In genomic region chr2:108560241-108560811, GRCh38 we compare ENCODE assay signal across 26 cellular contexts. TPM values are rescaled to one million over a fixed set of nuclear protein-coding genes. Genes with fewer than 3 reads are reported as not detected.
DNase-seq lines count a peak whose midpoint lies in the region; ATAC-seq and TF ChIP-seq lines count a peak whose summit lies in the region.
"Had no signal": no experiment of that assay in that cellular context is flagged by ENCODE, and none has a peak within 500 bp of the region (broad histone marks: within the 10 kb centered on the region; RNA-seq: fewer than 3 reads in every experiment).

No MANE protein-coding gene starts in this region.

- peak; percentile 4 for ATAC-seq in left ventricle myocardium superior
- ATAC-seq in HG03045 (IDR thresholded peaks at IDR 0.05; ENCODE audit: unreplicated experiment) = no peak
- ATAC-seq: effector memory CD8-positive, alpha-beta T cell; naive thymus-derived CD8-positive, alpha-beta T cell; SK-N-SH treated with all-trans-retinoic acid at 6 μM for 48 hours had no signal

- no peaks in the 10 kb centered on the region for H3K36me3 ChIP-seq in neural progenitor cell
- H3K36me3 ChIP-seq: HAP-1, heart right ventricle, prostate gland had no signal

- H3K27me3 ChIP-seq in neural progenitor cell = no peaks in the 10 kb centered on the region
- H3K27me3 ChIP-seq: heart right ventricle, testis had no signal

- H3K4me1 Mint-ChIP-seq in neural progenitor cell = peaks cover 12% of the 10 kb centered on the region

- H3K27ac Mint-ChIP-seq in neural progenitor cell = peak overlapping the region; percentile 27
- H3K27ac Mint-ChIP-seq: effector memory CD8-positive, alpha-beta T cell; naive thymus-derived CD8-positive, alpha-beta T cell had no signal

- H3K27me3 Mint-ChIP-seq in neural progenitor cell (ENCODE audit: insufficient read depth, low read depth) = peaks cover 2% of the 10 kb centered on the region
- H3K27me3 Mint-ChIP-seq: effector memory CD8-positive, alpha-beta T cell; naive thymus-derived CD8-positive, alpha-beta T cell had no signal

- DNase-seq in ELF-1 (ENCODE audit: low read depth, low spot score) (peak; percentile 31), left ventricle myocardium superior (no peak), neural progenitor cell (ENCODE audit: low spot score) (peak; percentile 39), SIG-M5 (lab: John Stamatoyannopoulos, UW) (no peak)
- DNase-seq in stimulated activated naive CD4-positive, alpha-beta T cell (lab: John Stamatoyannopoulos, UW) = no peak
- DNase-seq in stimulated activated naive CD4-positive, alpha-beta T cell treated with Interleukin-2 at 50 U/mL for 16 hours (lab: John Stamatoyannopoulos, UW) = no peak
- DNase-seq: ACHN; activated CD4-positive, alpha-beta T cell treated with anti-CD3 and anti-CD28 coated beads for 4 hours; activated effector memory CD4-positive, alpha-beta T cell treated with Interleukin-2 at 50 U/mL for 16 hours; effector memory CD8-positive, alpha-beta T cell; GDM1; heart right ventricle; KG1; MV-4-11; naive thymus-derived CD8-positive, alpha-beta T cell; NCI-H187 treated with DMSO at 0.1 percent for 48 hours; NCI-H2227 treated with DMSO at 0.1 percent for 48 hours; stimulated activated CD8-positive, alpha-beta memory T cell treated with anti-CD3 and anti-CD28 coated beads, Interleukin-4, amount 100 ng/mL, for 48 hours; T-helper 9 cell; testis had no signal

- no peak overlapping the region for H3K4me3 ChIP-seq in neural progenitor cell
- H3K4me3 ChIP-seq: HAP-1, heart right ventricle, prostate gland, testis had no signal

- H3K4me3 Mint-ChIP-seq in neural progenitor cell = no peak overlapping the region
- H3K4me3 Mint-ChIP-seq: effector memory CD8-positive, alpha-beta T cell; naive thymus-derived CD8-positive, alpha-beta T cell had no signal

- H4K20me1 ChIP-seq in neural progenitor cell (ENCODE audit: low read depth) = peaks cover 7% of the 10 kb centered on the region

- H3K36me3 Mint-ChIP-seq in neural progenitor cell = peaks cover 7% of the 10 kb centered on the region

- peaks cover 31% of the 10 kb centered on the region for H3K79me2 ChIP-seq in neural progenitor cell (ENCODE audit: low read depth)

- H3F3A ChIP-seq in neural progenitor cell (ENCODE audit: low read depth) = peaks cover 14% of the 10 kb centered on the region

- peaks cover 18% of the 10 kb centered on the region for H3K4me1 ChIP-seq in neural progenitor cell
- H3K4me1 ChIP-seq: HAP-1, prostate gland, testis had no signal

- no peak overlapping the region for H2AFZ ChIP-seq in neural progenitor cell (replicated peaks)

- H3K9me3 ChIP-seq in neural progenitor cell (ENCODE audit: low read depth) = no peaks in the 10 kb centered on the region
- H3K9me3 ChIP-seq: HAP-1, prostate gland, testis had no signal

- intact Hi-C loops in left ventricle myocardium superior (cut with micrococcal nuclease) = no loop called here

- peak overlapping the region; percentile 23 for H3K4me2 ChIP-seq in neural progenitor cell

- no peak for TF ChIP-seq CTCF in neural progenitor cell (IDR thresholded peaks at IDR 0.05)

- H3K9me3 Mint-ChIP-seq in neural progenitor cell = peaks cover 8% of the 10 kb centered on the region
- H3K9me3 Mint-ChIP-seq: effector memory CD8-positive, alpha-beta T cell; naive thymus-derived CD8-positive, alpha-beta T cell had no signal

- no peak overlapping the region for H3K9ac ChIP-seq in neural progenitor cell

- H3K27ac ChIP-seq in angular gyrus (ENCODE audit: low read depth, low read length) (peak overlapping the region; percentile 17), neural progenitor cell (no peak overlapping the region)
- H3K27ac ChIP-seq: C4-2B, prostate gland, testis had no signal

RNA-seq across cellular contexts. Expression of gene LIMS1, which starts 26.1 kb away (rescaled TPM):
- total RNA-seq in left ventricle myocardium superior (74.3 TPM), neural progenitor cell (ENCODE audit: low replicate concordance) (19.4 and 30.8 TPM in 2 replicates)

Comparison
In these comparisons a context has a peak if more than half of its experiments do, and no peak if none do; other contexts are left out.
1. DNase-seq: peak in ELF-1 (single experiment) and neural progenitor cell (single experiment); none in left ventricle myocardium superior (single experiment), SIG-M5 (single experiment), stimulated activated naive CD4-positive, alpha-beta T cell (0 of 6) and stimulated activated naive CD4-positive, alpha-beta T cell treated with Interleukin-2 at 50 U/mL for 16 hours (single experiment).